In genomic region chr2:28604284-28604843, GRCh38 we compare ENCODE assay signal across 27 cellular contexts.
"Had no signal": no experiment of that assay in that cellular context is flagged by ENCODE, and none has a peak within 500 bp of the region (broad histone marks: within the 10 kb centered on the region; RNA-seq: fewer than 3 reads in every experiment).

No MANE protein-coding gene starts in this region.

- H3K4me1 ChIP-seq: right lobe of liver, tibial nerve had no signal

- H3K36me3 ChIP-seq: adrenal gland, left ventricle myocardium inferior, right lobe of liver, suprapubic skin, tibial nerve, vagina had no signal

- H3K27ac Mint-ChIP-seq: activated CD8-positive, alpha-beta T cell treated with anti-CD3 and anti-CD28 coated beads, Interleukin-2, amount 10 ng/mL, durations not matched to agents 7 days and 5 days; activated naive CD8-positive, alpha-beta T cell; activated T-helper 1 cell treated with anti-CD3 and anti-CD28 coated beads, Interleukin-12 subunit alpha, Interleukin-12 subunit beta, Interleukin-2, Interleukin-4 antibody, amounts not matched to agents 30 ng/mL and 10 ng/mL and 1 ng/mL, durations not matched to agents 14 hours and 24 hours and 36 hours; stimulated activated effector memory CD8-positive, alpha-beta T cell treated with anti-CD3 and anti-CD28 coated beads, Interleukin-12 subunit alpha, Interleukin-12 subunit beta, amount 100 ng/mL, for 72 hours had no signal

- H3K4me2 ChIP-seq: hepatocyte had no signal

- H3K27me3 ChIP-seq: adrenal gland, hepatocyte, right lobe of liver, suprapubic skin, tibial nerve, vagina had no signal

- H3K4me3 ChIP-seq: adrenal gland, hepatocyte, left ventricle myocardium inferior, right lobe of liver, skin epidermis, suprapubic skin, tibial nerve, vagina had no signal

- H3K79me2 ChIP-seq: hepatocyte, parathyroid adenoma had no signal

- H3K4me3 Mint-ChIP-seq: activated CD8-positive, alpha-beta T cell treated with anti-CD3 and anti-CD28 coated beads, Interleukin-2, amount 10 ng/mL, durations not matched to agents 7 days and 5 days; activated naive CD8-positive, alpha-beta T cell; activated T-helper 1 cell treated with anti-CD3 and anti-CD28 coated beads, Interleukin-12 subunit alpha, Interleukin-12 subunit beta, Interleukin-2, Interleukin-4 antibody, amounts not matched to agents 30 ng/mL and 10 ng/mL and 1 ng/mL, durations not matched to agents 14 hours and 24 hours and 36 hours; immature natural killer cell; nephron; stimulated activated effector memory CD8-positive, alpha-beta T cell treated with anti-CD3 and anti-CD28 coated beads, Interleukin-12 subunit alpha, Interleukin-12 subunit beta, amount 100 ng/mL, for 72 hours; stimulated activated naive CD8-positive, alpha-beta T cell treated with anti-CD3 and anti-CD28 coated beads, Interleukin-15, amount 100 ng/mL, for 72 hours had no signal

- H3K27ac ChIP-seq: hepatocyte, left ventricle myocardium inferior, parathyroid adenoma, right lobe of liver, suprapubic skin, vagina had no signal

- H3K4me1 Mint-ChIP-seq: immature natural killer cell; stimulated activated effector memory CD8-positive, alpha-beta T cell treated with anti-CD3 and anti-CD28 coated beads, Interleukin-12 subunit alpha, Interleukin-12 subunit beta, amount 100 ng/mL, for 72 hours had no signal

- H3K27me3 Mint-ChIP-seq: activated naive CD8-positive, alpha-beta T cell; stimulated activated naive CD8-positive, alpha-beta T cell treated with anti-CD3 and anti-CD28 coated beads, Interleukin-15, amount 100 ng/mL, for 72 hours had no signal

- H3K9ac ChIP-seq: parathyroid adenoma had no signal

- H3K9me3 Mint-ChIP-seq: activated T-helper 1 cell treated with anti-CD3 and anti-CD28 coated beads, Interleukin-12 subunit alpha, Interleukin-12 subunit beta, Interleukin-2, Interleukin-4 antibody, amounts not matched to agents 30 ng/mL and 10 ng/mL and 1 ng/mL, durations not matched to agents 14 hours and 24 hours and 36 hours; immature natural killer cell; nephron; stimulated activated effector memory CD8-positive, alpha-beta T cell treated with anti-CD3 and anti-CD28 coated beads, Interleukin-12 subunit alpha, Interleukin-12 subunit beta, amount 100 ng/mL, for 72 hours; stimulated activated naive CD8-positive, alpha-beta T cell treated with anti-CD3 and anti-CD28 coated beads, Interleukin-15, amount 100 ng/mL, for 72 hours had no signal

- H3K9me3 ChIP-seq: adrenal gland, left ventricle myocardium inferior, right lobe of liver, suprapubic skin, tibial nerve, vagina had no signal

- DNase-seq: activated CD4-positive, alpha-beta T cell treated with anti-CD3 and anti-CD28 coated beads for 1 hour; activated CD4-positive, alpha-beta T cell treated with anti-CD3 and anti-CD28 coated beads, Interleukin-2, amount 50 U/mL, for 1 hour; activated CD8-positive, alpha-beta T cell treated with anti-CD3 and anti-CD28 coated beads, Interleukin-2, amount 10 ng/mL, durations not matched to agents 7 days and 5 days; activated gamma-delta T cell treated with Interleukin-2 at 50 U/mL for 16 hours; adrenal gland; effector CD8-positive, alpha-beta T cell; erythroblast; foreskin melanocyte; glutamatergic neuron; immature natural killer cell; kidney glomerular epithelial cell; left ventricle myocardium inferior; nucleus accumbens; right lobe of liver; stimulated activated CD4-positive, alpha-beta T cell treated with anti-CD3 and anti-CD28 coated beads, Interleukin-2, amount 100 ng/mL, for 24 hours; stimulated activated naive CD8-positive, alpha-beta T cell treated with anti-CD3 and anti-CD28 coated beads, Interleukin-15, amount 100 ng/mL, for 72 hours; T-helper 1 cell had no signal

- H3K36me3 Mint-ChIP-seq: activated naive CD8-positive, alpha-beta T cell; immature natural killer cell had no signal

- H2AFZ ChIP-seq: hepatocyte had no signal

- ATAC-seq: activated CD8-positive, alpha-beta T cell treated with anti-CD3 and anti-CD28 coated beads, Interleukin-2, amount 10 ng/mL, durations not matched to agents 7 days and 5 days; right lobe of liver; stimulated activated effector memory CD8-positive, alpha-beta T cell treated with anti-CD3 and anti-CD28 coated beads, Interleukin-12 subunit alpha, Interleukin-12 subunit beta, amount 100 ng/mL, for 72 hours; stimulated activated naive CD8-positive, alpha-beta T cell treated with anti-CD3 and anti-CD28 coated beads, Interleukin-15, amount 100 ng/mL, for 72 hours had no signal
